ENCODE assay signal across 22 cellular contexts in the genomic region with DNA sequence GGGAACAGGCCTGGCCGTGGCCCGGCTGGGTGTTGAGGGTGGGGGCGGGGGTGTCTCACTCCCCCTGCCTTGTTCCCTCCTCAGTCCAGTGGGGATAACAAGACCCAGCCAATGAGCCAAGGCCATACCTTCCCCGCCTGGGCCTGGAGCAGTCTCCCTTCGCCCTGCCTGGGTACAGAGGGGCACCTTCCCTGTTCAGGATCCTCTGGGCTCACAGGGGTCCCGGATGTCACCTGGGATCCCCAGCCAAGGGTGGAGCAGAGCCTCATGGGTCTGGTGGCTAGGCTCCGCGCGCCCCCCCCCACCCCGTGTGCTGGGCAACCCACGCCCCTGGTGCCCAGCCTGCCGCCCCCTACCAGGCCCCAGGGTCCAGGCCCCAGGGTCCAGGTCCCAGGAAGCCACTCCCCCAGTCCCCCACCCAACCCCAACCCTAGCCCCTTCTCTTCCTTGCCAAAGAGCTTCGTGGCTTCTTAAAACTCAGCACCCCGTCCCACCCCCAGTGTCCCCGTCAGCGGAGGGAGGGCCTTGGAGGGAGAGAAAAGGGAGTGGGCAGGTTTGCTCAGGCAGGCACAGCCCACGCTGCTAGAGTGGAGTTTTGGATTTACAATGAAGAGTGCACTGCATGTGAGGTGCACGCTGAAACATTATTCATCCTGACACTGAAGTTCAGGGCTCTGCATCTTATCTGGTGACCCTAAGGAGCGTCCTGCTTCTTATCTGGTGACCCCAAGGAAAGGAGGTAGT. TPM values are rescaled to one million over a fixed set of nuclear protein-coding genes. Genes with fewer than 3 reads are reported as not detected.
DNase-seq lines count a peak whose midpoint lies in the region; ATAC-seq, FAIRE-seq and TF ChIP-seq lines count a peak whose summit lies in the region.
"Had no signal": no experiment of that assay in that cellular context is flagged by ENCODE, and none has a peak within 500 bp of the region (broad histone marks: within the 10 kb centered on the region; RNA-seq: fewer than 3 reads in every experiment).

No MANE protein-coding gene starts in this region.

- H4K20me1 ChIP-seq in Karpas-422 (ENCODE audit: insufficient read depth, low read depth, low read length): peaks cover 9% of the 10 kb centered on the region; the same call in 1 of the 2 replicates

- ATAC-seq in left ventricle myocardium superior: no peak

- H3K27me3 ChIP-seq in right atrium auricular region (peaks cover 0 to 2% of the 10 kb centered on the region in 2 donors), Karpas-422 (ENCODE audit: low read length) (no peaks in the 10 kb centered on the region)

- no peaks in the 10 kb centered on the region for H3K9me2 ChIP-seq in Karpas-422 (replicated peaks; ENCODE audit: insufficient read depth, low read length)

- H3K27ac ChIP-seq in right atrium auricular region (no peak overlapping the region), Karpas-422 (ENCODE audit: low read length) (no peak overlapping the region)

- H3K9me3 ChIP-seq in right atrium auricular region (no peaks in the 10 kb centered on the region), Karpas-422 (ENCODE audit: low read length) (no peaks in the 10 kb centered on the region)

- H3K4me3 ChIP-seq in right atrium auricular region (no peak overlapping the region), Karpas-422 (ENCODE audit: low read length) (no peak overlapping the region)

- TF ChIP-seq CTCF in right atrium auricular region (IDR thresholded peaks at IDR 0.05): no peak

- H3K9ac ChIP-seq in Karpas-422 (ENCODE audit: low read length): no peak overlapping the region

- no peaks in the 10 kb centered on the region for H3K79me2 ChIP-seq in Karpas-422 (ENCODE audit: low read length)

- no peak overlapping the region for H3K4me2 ChIP-seq in Karpas-422 (ENCODE audit: low read depth, low read length, poor library complexity, severe bottlenecking)

- H3K4me1 ChIP-seq in right atrium auricular region: no peaks in the 10 kb centered on the region
- H3K4me1 ChIP-seq in Karpas-422 (ENCODE audit: low read length): no peaks in the 10 kb centered on the region

- DNase-seq in left ventricle myocardium superior: peak; percentile 19
- DNase-seq in right atrium auricular region (ENCODE audit: low spot score): no peak
- no peak for DNase-seq in HTR-8/SVneo (ENCODE audit: insufficient read length, low spot score)
- peak; percentile 53 for DNase-seq in left kidney (ENCODE audit: low read depth, low spot score)
- peak; percentile 2 for DNase-seq in retina
- DNase-seq in activated CD4-positive, alpha-beta T cell treated with anti-CD3 and anti-CD28 coated beads, Interleukin-2, amount 50 U/mL, for 48 hours: no peak
- no peak for DNase-seq in NCI-H187 (lab: John Stamatoyannopoulos, UW)
- no peak for DNase-seq in Karpas-422
- DNase-seq: 8988T, AML-193, GF-D8, NCI-H1092 treated with DMSO at 0.1 percent for 48 hours, NCI-H146, NCI-H2029 treated with DMSO at 0.1 percent for 48 hours, NCI-H345, NCI-H524, OCI-M1, Right ventricle myocardium superior had no signal

- peak; percentile 57 for FAIRE-seq in HTR-8/SVneo (lab: Jason Lieb, UNC)
- FAIRE-seq: GM19239, H1, RCC 7860 had no signal

- H3K36me3 ChIP-seq in right atrium auricular region (peaks cover 7% of the 10 kb centered on the region), Karpas-422 (ENCODE audit: insufficient read depth, low read length) (no peaks in the 10 kb centered on the region)

- intact Hi-C loops in left ventricle myocardium superior (cut with micrococcal nuclease): no loop called here

- H2AFZ ChIP-seq in Karpas-422 (ENCODE audit: low read length): no peak overlapping the region

RNA-seq across cellular contexts. Expression of gene HRH3, which starts 11.8 kb away (rescaled TPM):
- total RNA-seq in left ventricle myocardium superior (not detected), right atrium auricular region (not detected)
- total RNA-seq in Karpas-422 (2014; rRNA removed; shearing (Covaris generic); ENCODE audit: low replicate concordance): not detected in 2 replicates
- total RNA-seq: Right ventricle myocardium superior, SK-MEL-5 had no signal

RNA-seq across cellular contexts. Expression of gene MTG2, which starts 25.4 kb away (rescaled TPM):
- total RNA-seq in left ventricle myocardium superior (27.3 TPM), right atrium auricular region (10 to 100 TPM; 20.7 to 24.1 TPM)
- 20.2 and 31.5 TPM in 2 replicates for total RNA-seq in Karpas-422 (2014; rRNA removed; shearing (Covaris generic); ENCODE audit: low replicate concordance)

RNA-seq across cellular contexts. Expression of gene OSBPL2, which starts 30.1 kb away (rescaled TPM):
- 60.0 TPM for total RNA-seq in left ventricle myocardium superior
- 10 to 100 TPM; 27.2 to 29.6 TPM for total RNA-seq in right atrium auricular region
- total RNA-seq in Karpas-422 (2014; rRNA removed; shearing (Covaris generic); ENCODE audit: low replicate concordance): 19.1 and 22.6 TPM in 2 replicates

Comparison
In these comparisons a context has a peak if more than half of its experiments do, and no peak if none do; other contexts are left out.
1. DNase-seq: peak in left ventricle myocardium superior (single experiment), left kidney (single experiment) and retina (single experiment); none in right atrium auricular region (single experiment), HTR-8/SVneo (single experiment), activated CD4-positive, alpha-beta T cell treated with anti-CD3 and anti-CD28 coated beads, Interleukin-2, amount 50 U/mL, for 48 hours (0 of 2), NCI-H187 (0 of 2) and Karpas-422 (single experiment).